In genomic region chr3:96796101-96796500, GRCh38 we compare ENCODE assay signal across 29 cellular contexts. TPM values are rescaled to one million over a fixed set of nuclear protein-coding genes. Genes with fewer than 3 reads are reported as not detected.
"Had no signal": no experiment of that assay in that cellular context is flagged by ENCODE, and none has a peak within 500 bp of the region (broad histone marks: within the 10 kb centered on the region; RNA-seq: fewer than 3 reads in every experiment).

No MANE protein-coding gene starts in this region.

- H3K4me1 ChIP-seq: colonic mucosa, esophagus muscularis mucosa, esophagus squamous epithelium, foreskin keratinocyte, gastrocnemius medialis, gastroesophageal sphincter, heart left ventricle, heart right ventricle had no signal

- H3K4me3 ChIP-seq: colonic mucosa, coronary artery, dorsolateral prefrontal cortex, esophagus muscularis mucosa, esophagus squamous epithelium, gastrocnemius medialis, gastroesophageal sphincter, heart left ventricle, heart right ventricle had no signal

- H3K36me3 ChIP-seq: colonic mucosa, esophagus muscularis mucosa, esophagus squamous epithelium, gastrocnemius medialis, gastroesophageal sphincter, heart left ventricle, heart right ventricle had no signal

- DNase-seq: colonic mucosa; cortex of kidney; dermis blood vessel endothelial cell; dorsolateral prefrontal cortex; effector CD4-positive, alpha-beta T cell; effector CD8-positive, alpha-beta T cell; effector memory CD4-positive, alpha-beta T cell; effector memory CD8-positive, alpha-beta T cell; endodermal cell; erythroblast; esophagus squamous epithelium; foreskin fibroblast; foreskin keratinocyte; foreskin melanocyte; gastrocnemius medialis; glutamatergic neuron; head of caudate nucleus; heart left ventricle; heart right ventricle had no signal

- FAIRE-seq: colon, endometrium, endothelial cell of umbilical vein, frontal cortex had no signal

- ATAC-seq: effector memory CD8-positive, alpha-beta T cell; esophagus mucosa; foreskin keratinocyte; gastrocnemius medialis; gastroesophageal sphincter; heart left ventricle; heart right ventricle had no signal

- H3K27ac ChIP-seq: colonic mucosa, coronary artery, dorsolateral prefrontal cortex, epithelial cell of prostate, esophagus muscularis mucosa, esophagus squamous epithelium, foreskin keratinocyte, gastrocnemius medialis, gastroesophageal sphincter, heart left ventricle, heart right ventricle had no signal

- H3K9me3 ChIP-seq: colonic mucosa, esophagus muscularis mucosa, esophagus squamous epithelium, gastrocnemius medialis, gastroesophageal sphincter had no signal

- H3K27me3 ChIP-seq: colonic mucosa, esophagus muscularis mucosa, esophagus squamous epithelium, foreskin keratinocyte, gastrocnemius medialis, gastroesophageal sphincter, heart left ventricle had no signal

RNA-seq across cellular contexts. Expression of gene EPHA6, which starts 18.3 kb away (rescaled TPM):
- total RNA-seq: endothelial cell of umbilical vein, foreskin keratinocyte, gastrocnemius medialis had no signal
- polyA plus RNA-seq: endothelial cell of umbilical vein, fibroblast of lung, foreskin keratinocyte, heart left ventricle, heart right ventricle had no signal
